Comparison of ENCODE assay signal across 18 cellular contexts in genomic region chr3:70822777-70823176, GRCh38.
"Had no signal": no experiment of that assay in that cellular context is flagged by ENCODE, and none has a peak within 500 bp of the region (broad histone marks: within the 10 kb centered on the region; RNA-seq: fewer than 3 reads in every experiment).

No MANE protein-coding gene starts in this region.

- H3K27ac ChIP-seq: breast epithelium, neutrophil, right lobe of liver, uterus had no signal

- H3K9me3 ChIP-seq: breast epithelium, neutrophil, right lobe of liver, tibial artery, uterus had no signal

- DNase-seq: activated CD4-positive, alpha-beta memory T cell treated with anti-CD3 and anti-CD28 coated beads, Interleukin-2, amount 10 ng/mL, durations not matched to agents 7 days and 5 days; activated CD4-positive, alpha-beta T cell treated with anti-CD3 and anti-CD28 coated beads for 1 hour; activated CD8-positive, alpha-beta memory T cell treated with anti-CD3 and anti-CD28 coated beads, Interleukin-2, amount 50 U/mL, for 4 hours; activated naive CD8-positive, alpha-beta T cell treated with anti-CD3 and anti-CD28 coated beads, Interleukin-2, amount 10 ng/mL, durations not matched to agents 7 days and 5 days; activated T-cell treated with anti-CD3 and anti-CD28 coated beads, Interleukin-2, amount 50 U/mL, for 72 hours; anterior cingulate cortex; endodermal cell; head of caudate nucleus; left colon; midbrain; naive B cell; right lobe of liver; tibial artery; uterus had no signal

- ATAC-seq: activated T-cell treated with anti-CD3 and anti-CD28 coated beads, Interleukin-2, amount 50 U/mL, for 72 hours; left colon; right lobe of liver; stimulated activated memory B cell treated with anti-CD40 and anti-IgM and Interleukin-4, amounts not matched to agents 10 μg/mL and 1 μg/mL and 100 μg/mL, for 72 hours had no signal

- H3K4me3 ChIP-seq: breast epithelium, lung, right lobe of liver, tibial artery, uterus had no signal

- H3K36me3 ChIP-seq: breast epithelium, neutrophil, right lobe of liver, tibial artery, uterus had no signal
